18 cellular contexts compared by ENCODE assay signal in the genomic region with DNA sequence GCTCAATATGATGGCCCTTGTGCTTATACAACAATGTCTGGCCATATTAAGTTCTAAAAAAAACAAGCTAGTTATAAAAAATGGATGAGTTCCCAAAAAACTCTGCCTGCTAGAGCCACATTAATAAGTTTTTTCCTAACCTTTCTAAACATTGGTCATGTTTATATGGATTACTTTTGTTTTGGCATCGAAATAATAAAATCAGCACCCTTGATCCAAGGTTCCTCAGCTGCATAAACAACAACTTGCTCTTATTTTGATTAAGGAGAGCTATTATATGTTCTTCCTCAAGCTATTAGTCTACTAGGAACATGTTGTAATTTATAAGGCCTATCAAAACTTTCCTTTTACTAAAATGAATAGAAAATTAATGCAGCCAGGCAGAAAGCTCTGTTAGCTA. TPM values are rescaled to one million over a fixed set of nuclear protein-coding genes. Genes with fewer than 3 reads are reported as not detected.
DNase-seq lines count a peak whose midpoint lies in the region; ATAC-seq, FAIRE-seq and TF ChIP-seq lines count a peak whose summit lies in the region.
"Had no signal": no experiment of that assay in that cellular context is flagged by ENCODE, and none has a peak within 500 bp of the region (broad histone marks: within the 10 kb centered on the region; RNA-seq: fewer than 3 reads in every experiment).

No MANE protein-coding gene starts in this region.

- ATAC-seq in Panc1 (no peak), HG02938 (IDR thresholded peaks at IDR 0.05; ENCODE audit: unreplicated experiment) (no peak), right cardiac atrium (no peak)

- no peaks in the 10 kb centered on the region for H3K9me3 ChIP-seq in Panc1 (ENCODE audit: control insufficient read depth, insufficient read depth, low read depth, low read length)
- no peaks in the 10 kb centered on the region for H3K9me3 ChIP-seq in endothelial cell of umbilical vein (replicated peaks; ENCODE audit: control insufficient read depth, insufficient read depth, low read length)
- H3K9me3 ChIP-seq in right cardiac atrium (ENCODE audit: control insufficient read depth, low read length), result no peaks in the 10 kb centered on the region
- H3K9me3 ChIP-seq: BLaER1 had no signal

- H2AFZ ChIP-seq in endothelial cell of umbilical vein (ENCODE audit: low read depth, low read length), result no peak overlapping the region
- H2AFZ ChIP-seq: GM23248 had no signal

- H3K4me2 ChIP-seq in endothelial cell of umbilical vein (ENCODE audit: insufficient read depth, low read length), result no peak overlapping the region
- H3K4me2 ChIP-seq: BLaER1 had no signal

- H4K20me1 ChIP-seq in endothelial cell of umbilical vein (replicated peaks; ENCODE audit: control insufficient read depth, extremely low read depth, insufficient read depth, low read length), result no peaks in the 10 kb centered on the region
- H4K20me1 ChIP-seq: BLaER1 had no signal

- dilution Hi-C loops in endothelial cell of umbilical vein (cut with MboI; ENCODE audit: extremely low pct_ligation_motif_present, low sequenced_read_pairs), result no loop called here

- DNase-seq in Panc1 (ENCODE audit: low read depth, low spot score) (no peak), endothelial cell of umbilical vein (ENCODE audit: low read depth, low spot score) (peak; percentile 25), smooth muscle cell of the brain vasculature (ENCODE audit: low read depth, low spot score) (peak; percentile 26), right cardiac atrium (no peak), 8988T (no peak)
- DNase-seq: CD4-positive, alpha-beta memory T cell; DMS153; DMS79; GDM1; GM23248; HCEC 1CT had no signal

- in situ Hi-C loops in Panc1 (cut with HindIII; ENCODE audit: low pct_unique_long_range_greater_than_20kb, low sequenced_read_pairs), result no loop called here

- intact Hi-C loops in Panc1 (cut with micrococcal nuclease; ENCODE audit: unreplicated experiment) (no loop called here), endothelial cell of umbilical vein (cut with micrococcal nuclease) (no loop called here), right cardiac atrium (cut with DNase I) (no loop called here)

- H3K9ac ChIP-seq in endothelial cell of umbilical vein (replicated peaks; ENCODE audit: extremely low read depth, insufficient read depth, low read length), result no peak overlapping the region
- H3K9ac ChIP-seq: BLaER1, GM23248 had no signal

- H3K27ac ChIP-seq in Panc1 (ENCODE audit: low read length), result 0 out of 2 replicates have a peak overlapping the region, but pooled peaks have one; percentile 34
- H3K27ac ChIP-seq in endothelial cell of umbilical vein (ENCODE audit: insufficient read depth, low read depth, low read length), result no peak overlapping the region
- H3K27ac ChIP-seq in right cardiac atrium (ENCODE audit: low read length), result no peak overlapping the region
- H3K27ac ChIP-seq: BLaER1, GM23248 had no signal

- H3K36me3 ChIP-seq in Panc1 (ENCODE audit: control insufficient read depth, insufficient read depth, low read length), result no peaks in the 10 kb centered on the region
- no peaks in the 10 kb centered on the region for H3K36me3 ChIP-seq in endothelial cell of umbilical vein (ENCODE audit: control insufficient read depth in 2 of 2, extremely low read depth in 1 of 2, insufficient read depth in 2 of 2, low read length in 2 of 2)
- H3K36me3 ChIP-seq: BLaER1 had no signal

- POLR2A ChIA-PET in Panc1 (lab: Charles Lee), result no interaction called here
- POLR2A ChIA-PET in endothelial cell of umbilical vein (lab: Charles Lee), result no interaction called here

- BruUV-seq in Panc1 (replicated peaks; lab: Mats Ljungman, UMichigan) (no TSS peak), endothelial cell of umbilical vein (replicated peaks; lab: Mats Ljungman, UMichigan) (no TSS peak)

- H3K9me1 ChIP-seq in endothelial cell of umbilical vein (replicated peaks; ENCODE audit: control insufficient read depth, extremely low read depth, insufficient read depth, low read length), result peaks cover 2% of the 10 kb centered on the region

- H3K4me3 ChIP-seq in Panc1 (ENCODE audit: low read depth in 2 of 2, low read length in 2 of 2) (no peak overlapping the region), endothelial cell of umbilical vein (replicated peaks in 1 of 3; ENCODE audit: insufficient read depth in 1 of 3, low read depth in 1 of 3, low read length in 3 of 3) (no peak overlapping the region), right cardiac atrium (ENCODE audit: low read length) (no peak overlapping the region)
- H3K4me3 ChIP-seq: BLaER1, GM23248 had no signal

- FAIRE-seq in endothelial cell of umbilical vein (lab: Jason Lieb, UNC), result no peak
- FAIRE-seq: GM12892, GM18507 had no signal

- CTCF ChIA-PET in Panc1 (lab: Charles Lee) (no interaction called here), endothelial cell of umbilical vein (lab: Charles Lee) (interaction anchor here (1.3 to 2.2 kb wide), 2 partner anchors 11 to 344 kb away, joined by 3 to 18 read pairs; no protein-coding TSS in a partner anchor)

- TF ChIP-seq POLR2A in endothelial cell of umbilical vein (IDR thresholded peaks at IDR 0.05; ENCODE audit: low read depth, low read length), result no peak

- no peaks in the 10 kb centered on the region for H3K79me2 ChIP-seq in endothelial cell of umbilical vein (ENCODE audit: control insufficient read depth, insufficient read depth, low read length)

- H3K27me3 ChIP-seq in Panc1 (ENCODE audit: control insufficient read depth, insufficient read depth, low read length), result no peaks in the 10 kb centered on the region
- H3K27me3 ChIP-seq in endothelial cell of umbilical vein (ENCODE audit: control insufficient read depth in 2 of 2, insufficient read depth in 2 of 2, low read length in 2 of 2), result no peaks in the 10 kb centered on the region
- H3K27me3 ChIP-seq in right cardiac atrium (ENCODE audit: control insufficient read depth, insufficient read depth), result no peaks in the 10 kb centered on the region
- H3K27me3 ChIP-seq: BLaER1 had no signal

- 51% methylated on average over 1 of the region's 1 CpG for WGBS in right cardiac atrium

- TF ChIP-seq CTCF in Panc1 (IDR thresholded peaks at IDR 0.05) (no peak), endothelial cell of umbilical vein (IDR thresholded peaks at IDR 0.05; ENCODE audit: extremely low read depth in 1 of 2, insufficient read depth in 1 of 2, low read depth in 1 of 2, low read length in 2 of 2) (no peak)

- H3K4me1 ChIP-seq in Panc1 (ENCODE audit: control insufficient read depth, insufficient read depth, low read length) (no peaks in the 10 kb centered on the region), endothelial cell of umbilical vein (ENCODE audit: control insufficient read depth, extremely low read depth, insufficient read depth, low read length) (peaks cover 4% of the 10 kb centered on the region), right cardiac atrium (ENCODE audit: control insufficient read depth, insufficient read depth, low read length) (no peaks in the 10 kb centered on the region)
- H3K4me1 ChIP-seq: BLaER1 had no signal

TF ChIP-seq in endothelial cell of umbilical vein, 7 proteins besides CTCF, POLR2A, EP300 and RAD21:
- TF ChIP-seq JUN (IDR thresholded peaks at IDR 0.05; ENCODE audit: borderline replicate concordance, insufficient read depth, insufficient read length, low read depth), result no peak
- no peak for TF ChIP-seq GATA2 (IDR thresholded peaks at IDR 0.05; ENCODE audit: insufficient read depth, insufficient read length, low read depth, low read length)
- no peak for TF ChIP-seq EZH2 (IDR thresholded peaks at IDR 0.05; ENCODE audit: borderline replicate concordance, low read depth, low read length, severe bottlenecking)
- TF ChIP-seq POLR2AphosphoS5 (IDR thresholded peaks at IDR 0.05; ENCODE audit: insufficient read depth, low read depth, low read length), result no peak
- no peak for TF ChIP-seq MYC (IDR thresholded peaks at IDR 0.05; ENCODE audit: low read depth, low read length)
- no peak for TF ChIP-seq FOS (IDR thresholded peaks at IDR 0.05; ENCODE audit: borderline replicate concordance, insufficient read depth, low read length)
- TF ChIP-seq, protein P1, sequence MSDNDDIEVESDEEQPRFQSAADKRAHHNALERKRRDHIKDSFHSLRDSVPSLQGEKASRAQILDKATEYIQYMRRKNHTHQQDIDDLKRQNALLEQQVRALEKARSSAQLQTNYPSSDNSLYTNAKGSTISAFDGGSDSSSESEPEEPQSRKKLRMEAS (IDR thresholded peaks at IDR 0.05; ENCODE audit: insufficient read depth, insufficient read length), result no peak
TF ChIP-seq in endothelial cell of umbilical vein: peak in this region for 0.

RNA-seq across cellular contexts. Expression of a gene that starts 48.4 kb away (rescaled TPM):
- total RNA-seq in Panc1 (2021; ENCODE audit: unreplicated experiment), result 8.2 TPM
- polyA plus RNA-seq in Panc1 (2012; ENCODE audit: insufficient read length), result 5.6 TPM
- total RNA-seq in endothelial cell of umbilical vein, result 0.44 and 0.53 TPM in 2 replicates
- polyA plus RNA-seq in endothelial cell of umbilical vein, result 0.32 and 0.44 TPM in 2 replicates
- polyA plus RNA-seq in endothelial cell of umbilical vein (2011; cell fraction: cytosol; rRNA removed), result 0.14 and 0.20 TPM in 2 replicates
- polyA plus RNA-seq in endothelial cell of umbilical vein (2011; cell fraction: nucleus; rRNA removed), result 0.54 and 0.66 TPM in 2 replicates
- 0.49 and 0.92 TPM in 2 replicates for polyA plus RNA-seq in endothelial cell of umbilical vein (2012)
- 2.1 and 3.2 TPM in 2 replicates for polyA minus RNA-seq in endothelial cell of umbilical vein
- polyA minus RNA-seq in endothelial cell of umbilical vein (2011; cell fraction: cytosol; rRNA and poly(A)+ RNA removed), result not detected
- polyA minus RNA-seq in endothelial cell of umbilical vein (2011; cell fraction: nucleus; rRNA and poly(A)+ RNA removed), result 2.1 and 3.4 TPM in 2 replicates
- total RNA-seq in right cardiac atrium, result 1 to 10 TPM; 4.0 to 8.4 (median 6.7) TPM
- polyA plus RNA-seq in right cardiac atrium, result 1.3 TPM
- total RNA-seq: CD4-positive, alpha-beta memory T cell; Daoy; GM23248; HT-29 had no signal
- polyA plus RNA-seq: CD14-positive monocyte; CD4-positive, alpha-beta memory T cell; GM23248 had no signal

Comparison
In these comparisons a context has a peak if more than half of its experiments do, and no peak if none do; other contexts are left out.
1. DNase-seq: peak in endothelial cell of umbilical vein (single experiment) and smooth muscle cell of the brain vasculature (single experiment); none in Panc1 (single experiment), right cardiac atrium (0 of 3) and 8988T (single experiment).